Comparison of ENCODE assay signal across 16 cellular contexts in the genomic region with DNA sequence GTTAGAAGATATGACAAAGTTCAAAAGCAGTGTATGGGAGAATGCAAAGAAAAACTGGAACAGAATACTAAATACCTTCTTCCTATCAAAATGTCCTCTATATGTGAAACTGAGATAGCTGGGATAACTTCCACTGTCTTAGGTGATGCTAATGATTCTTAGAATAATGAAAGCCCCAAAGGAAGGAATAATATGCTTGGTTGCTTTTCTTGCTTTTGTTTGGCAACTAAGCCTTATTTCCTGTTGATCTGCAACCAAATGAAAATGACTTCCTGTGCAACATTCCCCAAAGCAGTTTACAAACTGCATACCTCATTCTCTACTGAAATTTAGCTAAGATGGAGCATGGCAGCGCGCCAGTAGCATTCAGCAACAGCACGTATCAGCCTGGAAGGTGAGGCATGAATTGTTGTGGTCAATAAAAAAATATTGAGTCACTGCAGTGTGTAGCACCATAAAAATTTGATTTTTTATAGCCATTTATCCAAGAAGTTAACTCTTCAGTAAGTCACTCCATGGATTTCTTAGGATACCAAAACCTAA. TPM values are rescaled to one million over a fixed set of nuclear protein-coding genes. Genes with fewer than 3 reads are reported as not detected.
DNase-seq lines count a peak whose midpoint lies in the region; ATAC-seq, FAIRE-seq and TF ChIP-seq lines count a peak whose summit lies in the region.
"Had no signal": no experiment of that assay in that cellular context is flagged by ENCODE, and none has a peak within 500 bp of the region (broad histone marks: within the 10 kb centered on the region; RNA-seq: fewer than 3 reads in every experiment).

No MANE protein-coding gene starts in this region.

- no peaks in the 10 kb centered on the region for H3K79me2 ChIP-seq in astrocyte (ENCODE audit: insufficient read depth, low read length)

- H3K27me3 Mint-ChIP-seq in astrocyte (ENCODE audit: low read depth, unreplicated experiment): no peaks in the 10 kb centered on the region
- H3K27me3 Mint-ChIP-seq in activated CD8-positive, alpha-beta T cell treated with anti-CD3 and anti-CD28 coated beads for 36 hours: peaks cover 16% of the 10 kb centered on the region

- H3K4me3 Mint-ChIP-seq in astrocyte (ENCODE audit: unreplicated experiment): no peak overlapping the region
- no peak overlapping the region for H3K4me3 Mint-ChIP-seq in activated CD8-positive, alpha-beta T cell treated with anti-CD3 and anti-CD28 coated beads for 36 hours
- H3K4me3 Mint-ChIP-seq: dendritic cell treated with granulocyte-macrophage colony-stimulating factor and Interleukin-4, amounts not matched to agents 40 ng/mL and 50 ng/mL, for 4 days; T-helper 2 cell treated with Interferon-gamma antibody and Interleukin-4, amounts not matched to agents 5 μg/mL and 100 μg/mL, for 36 hours had no signal

- H3K4me3 ChIP-seq in astrocyte (ENCODE audit: insufficient read depth, low read depth, low read length) (no peak overlapping the region), right cardiac atrium (ENCODE audit: low read length) (no peak overlapping the region), uterus (no peak overlapping the region)
- H3K4me3 ChIP-seq: adrenal gland had no signal

- H3K27me3 ChIP-seq in astrocyte (ENCODE audit: insufficient read depth, low read length) (no peaks in the 10 kb centered on the region), right cardiac atrium (ENCODE audit: control insufficient read depth, insufficient read depth) (no peaks in the 10 kb centered on the region), uterus (no peaks in the 10 kb centered on the region)
- H3K27me3 ChIP-seq: adrenal gland had no signal

- H3K4me1 ChIP-seq in astrocyte (ENCODE audit: insufficient read depth, low read length) (no peaks in the 10 kb centered on the region), right cardiac atrium (ENCODE audit: control insufficient read depth, insufficient read depth, low read length) (peaks cover 5% of the 10 kb centered on the region), uterus (no peaks in the 10 kb centered on the region)
- H3K4me1 ChIP-seq: adrenal gland had no signal

- no peak overlapping the region for H3K9ac ChIP-seq in astrocyte (ENCODE audit: low read length)

- TF ChIP-seq POLR2A in uterus (IDR thresholded peaks at IDR 0.05): no peak

- FAIRE-seq in astrocyte (lab: Jason Lieb, UNC): no peak
- FAIRE-seq: GM19239 had no signal

- H2AFZ ChIP-seq in astrocyte (ENCODE audit: low read depth, low read length): no peak overlapping the region

- WGBS in right cardiac atrium: 60% methylated on average over 3 of the region's 3 CpGs

- H3K36me3 ChIP-seq in astrocyte (ENCODE audit: insufficient read depth, low read length): no peaks in the 10 kb centered on the region
- H3K36me3 ChIP-seq in uterus: no peaks in the 10 kb centered on the region
- H3K36me3 ChIP-seq: adrenal gland had no signal

- no peak overlapping the region for H3K27ac Mint-ChIP-seq in astrocyte (ENCODE audit: unreplicated experiment)
- H3K27ac Mint-ChIP-seq in activated CD8-positive, alpha-beta T cell treated with anti-CD3 and anti-CD28 coated beads for 36 hours: no peak overlapping the region
- H3K27ac Mint-ChIP-seq: dendritic cell treated with granulocyte-macrophage colony-stimulating factor and Interleukin-4, amounts not matched to agents 40 ng/mL and 50 ng/mL, for 4 days; T-helper 2 cell treated with Interferon-gamma antibody and Interleukin-4, amounts not matched to agents 5 μg/mL and 100 μg/mL, for 36 hours had no signal

- DNase-seq in AG20443 (ENCODE audit: low spot score) (peak; percentile 25), astrocyte (ENCODE audit: low read depth) (peak; percentile 54), right cardiac atrium (peak in 2 of 3 donors; percentile 32 to 35), GM10266 (ENCODE audit: extremely low spot score) (no peak), uterus (no peak)
- DNase-seq in activated CD8-positive, alpha-beta T cell treated with anti-CD3 and anti-CD28 coated beads for 36 hours: no peak
- DNase-seq in effector CD4-positive, alpha-beta T cell: no peak
- DNase-seq: activated CD4-positive, alpha-beta T cell treated with anti-CD3 and anti-CD28 coated beads, Interleukin-2, amount 50 U/mL, for 1 hour; adrenal gland; NCI-H1436 treated with DMSO at 0.1 percent for 48 hours; NCI-H524 had no signal

- POLR2A ChIA-PET in activated CD8-positive, alpha-beta T cell treated with anti-CD3 and anti-CD28 coated beads for 36 hours (lab: Charles Lee): no interaction called here

- CTCF ChIA-PET in activated CD8-positive, alpha-beta T cell treated with anti-CD3 and anti-CD28 coated beads for 36 hours (lab: Charles Lee): no interaction called here

- ATAC-seq in HG03103 (IDR thresholded peaks at IDR 0.05; ENCODE audit: low read depth, unreplicated experiment) (peak; percentile 60), right cardiac atrium (no peak)
- no peak for ATAC-seq in activated CD8-positive, alpha-beta T cell treated with anti-CD3 and anti-CD28 coated beads for 36 hours

- no peaks in the 10 kb centered on the region for H4K20me1 ChIP-seq in astrocyte (ENCODE audit: insufficient read depth, low read length)

- no peaks in the 10 kb centered on the region for H3K36me3 Mint-ChIP-seq in astrocyte (ENCODE audit: low read depth, unreplicated experiment)
- H3K36me3 Mint-ChIP-seq in activated CD8-positive, alpha-beta T cell treated with anti-CD3 and anti-CD28 coated beads for 36 hours (ENCODE audit: low read depth): no peaks in the 10 kb centered on the region

- H3K9me3 Mint-ChIP-seq in astrocyte (ENCODE audit: unreplicated experiment): peaks cover 2% of the 10 kb centered on the region
- no peaks in the 10 kb centered on the region for H3K9me3 Mint-ChIP-seq in activated CD8-positive, alpha-beta T cell treated with anti-CD3 and anti-CD28 coated beads for 36 hours
- H3K9me3 Mint-ChIP-seq: dendritic cell treated with granulocyte-macrophage colony-stimulating factor and Interleukin-4, amounts not matched to agents 40 ng/mL and 50 ng/mL, for 4 days; T-helper 2 cell treated with Interferon-gamma antibody and Interleukin-4, amounts not matched to agents 5 μg/mL and 100 μg/mL, for 36 hours had no signal

- intact Hi-C loops in right cardiac atrium (cut with DNase I) (no loop called here), uterus (cut with DNase I; ENCODE audit: low total_unique reads) (no loop called here)
- intact Hi-C loops in activated CD8-positive, alpha-beta T cell treated with anti-CD3 and anti-CD28 coated beads for 36 hours (cut with micrococcal nuclease): no loop called here

- no peaks in the 10 kb centered on the region for H3K4me1 Mint-ChIP-seq in astrocyte (ENCODE audit: low read depth, unreplicated experiment)
- peaks cover 9% of the 10 kb centered on the region for H3K4me1 Mint-ChIP-seq in activated CD8-positive, alpha-beta T cell treated with anti-CD3 and anti-CD28 coated beads for 36 hours (ENCODE audit: low read depth)

- H3K27ac ChIP-seq in astrocyte (ENCODE audit: low read depth, low read length) (no peak overlapping the region), right cardiac atrium (ENCODE audit: low read length) (no peak overlapping the region), uterus (no peak overlapping the region)
- H3K27ac ChIP-seq: adrenal gland had no signal

- TF ChIP-seq CTCF in astrocyte (IDR thresholded peaks at IDR 0.05; ENCODE audit: insufficient read depth, low read depth, low read length) (no peak), GM10266 (IDR thresholded peaks at IDR 0.05; ENCODE audit: control insufficient read depth, insufficient read depth, low read depth, missing control alignments) (no peak), uterus (IDR thresholded peaks at IDR 0.05) (no peak)
- TF ChIP-seq CTCF in activated CD8-positive, alpha-beta T cell treated with anti-CD3 and anti-CD28 coated beads for 36 hours (IDR thresholded peaks at IDR 0.05): no peak

- H3K9me3 ChIP-seq in astrocyte (ENCODE audit: insufficient read depth, low read depth, low read length): no peaks in the 10 kb centered on the region
- no peaks in the 10 kb centered on the region for H3K9me3 ChIP-seq in right cardiac atrium (ENCODE audit: control insufficient read depth, low read length)
- H3K9me3 ChIP-seq in uterus: no peaks in the 10 kb centered on the region
- H3K9me3 ChIP-seq: adrenal gland had no signal

- no peak overlapping the region for H3K4me2 ChIP-seq in astrocyte (ENCODE audit: low read length)

RNA-seq across cellular contexts. Expression of gene NDNF, which starts 18.7 kb away (rescaled TPM):
- total RNA-seq in astrocyte (0.19 and 0.34 TPM in 2 replicates), right cardiac atrium (1 to 10 TPM in 3 of 4 donors, under 1 TPM in 1; 0.50 to 6.3 (median 2.3) TPM), uterus (10 to 100 TPM in 1 of 4 donors, 1 to 10 TPM in 3; 1.5 to 10.9 (median 8.0) TPM)
- 2.5 TPM for polyA plus RNA-seq in right cardiac atrium
- total RNA-seq in activated CD8-positive, alpha-beta T cell treated with anti-CD3 and anti-CD28 coated beads for 36 hours: under 1 TPM; 0.34 to 0.41 TPM
- total RNA-seq: osteocyte had no signal

Comparison
In these comparisons a context has a peak if more than half of its experiments do, and no peak if none do; other contexts are left out.
1. DNase-seq: peak in AG20443 (single experiment), astrocyte (single experiment) and right cardiac atrium (2 of 3); none in activated CD8-positive, alpha-beta T cell treated with anti-CD3 and anti-CD28 coated beads for 36 hours (single experiment), GM10266 (single experiment), effector CD4-positive, alpha-beta T cell (single experiment) and uterus (0 of 2).